In genomic region chr2:102284611-102285010, GRCh38 we compare ENCODE assay signal across 30 cellular contexts. TPM values are rescaled to one million over a fixed set of nuclear protein-coding genes. Genes with fewer than 3 reads are reported as not detected.
"Had no signal": no experiment of that assay in that cellular context is flagged by ENCODE, and none has a peak within 500 bp of the region (broad histone marks: within the 10 kb centered on the region; RNA-seq: fewer than 3 reads in every experiment).

No MANE protein-coding gene starts in this region.

- FAIRE-seq: islet of Langerhans, urothelium cell line had no signal

- H3K27ac ChIP-seq: colonic mucosa, esophagus muscularis mucosa, foreskin keratinocyte, heart right ventricle, lower lobe of right lung, ovary, psoas muscle, sigmoid colon, testis, tibial artery, upper lobe of left lung had no signal

- H3K4me3 ChIP-seq: colonic mucosa, esophagus muscularis mucosa, heart right ventricle, lower lobe of right lung, ovary, psoas muscle, sigmoid colon, spleen, testis, tibial artery, upper lobe of left lung had no signal

- H3K4me1 ChIP-seq: colonic mucosa, esophagus muscularis mucosa, foreskin keratinocyte, psoas muscle, sigmoid colon, testis, tibial artery had no signal

- H3K36me3 ChIP-seq: colonic mucosa, esophagus muscularis mucosa, heart right ventricle, lower lobe of right lung, ovary, sigmoid colon, spleen, tibial artery, upper lobe of left lung had no signal

- ATAC-seq: foreskin keratinocyte; heart right ventricle; left ventricle myocardium superior; lower lobe of right lung; naive thymus-derived CD8-positive, alpha-beta T cell; psoas muscle; right cardiac atrium; stimulated activated memory B cell treated with anti-CD40 and anti-IgM and Interleukin-4, amounts not matched to agents 10 μg/mL and 1 μg/mL and 100 μg/mL, for 72 hours; stimulated activated naive CD8-positive, alpha-beta T cell treated with anti-CD3 and anti-CD28 coated beads, Interleukin-15, Interleukin-2, amounts not matched to agents 100 U/mL and 50 U/mL, for 24 hours had no signal

- DNase-seq: colonic mucosa; effector CD8-positive, alpha-beta T cell; endodermal cell; foreskin keratinocyte; glutamatergic neuron; heart right ventricle; hippocampal formation; kidney glomerular epithelial cell; left ventricle myocardium superior; lower lobe of right lung; naive thymus-derived CD8-positive, alpha-beta T cell; occipital lobe; ovary; posterior cingulate gyrus; psoas muscle; right cardiac atrium; sigmoid colon; spleen; stimulated activated CD4-positive, alpha-beta T cell treated with anti-CD3 and anti-CD28 coated beads, Interleukin-4, amount 100 ng/mL, for 4 hours; stimulated activated naive CD8-positive, alpha-beta T cell treated with anti-CD3 and anti-CD28 coated beads, Interleukin-15, Interleukin-2, amounts not matched to agents 100 U/mL and 50 U/mL, for 24 hours; substantia nigra; testis; tibial artery; upper lobe of left lung had no signal

- H3K9me3 ChIP-seq: colonic mucosa, esophagus muscularis mucosa, heart right ventricle, lower lobe of right lung, ovary, psoas muscle, sigmoid colon, spleen, testis, tibial artery, upper lobe of left lung had no signal

- H3K27me3 ChIP-seq: colonic mucosa, ovary, sigmoid colon, spleen, testis, tibial artery, upper lobe of left lung had no signal

RNA-seq across cellular contexts. Expression of gene IL1RL1, which starts 26.8 kb away (rescaled TPM):
- total RNA-seq: myocyte; naive thymus-derived CD8-positive, alpha-beta T cell; occipital lobe had no signal
- polyA plus RNA-seq: naive thymus-derived CD8-positive, alpha-beta T cell; neural cell had no signal
